ENCODE assay signal across 8 cellular contexts in genomic region chr22:35299217-35299716, GRCh38. TPM values are rescaled to one million over a fixed set of nuclear protein-coding genes. Genes with fewer than 3 reads are reported as not detected.
DNase-seq lines count a peak whose midpoint lies in the region; ATAC-seq and TF ChIP-seq lines count a peak whose summit lies in the region.

No MANE protein-coding gene starts in this region.

- H3K4me3 Mint-ChIP-seq in CD14-positive monocyte, result peak overlapping the region; percentile 82 to 88

- H3K4me1 Mint-ChIP-seq in CD14-positive monocyte, result peaks cover 23% of the 10 kb centered on the region

- H3K27me3 ChIP-seq in ascending aorta, result no peaks in the 10 kb centered on the region

- no peaks in the 10 kb centered on the region for H3K9me3 Mint-ChIP-seq in CD14-positive monocyte

- peaks cover under 1 to 1% of the 10 kb centered on the region in 2 donors for H3K36me3 ChIP-seq in ascending aorta

- H3K36me3 Mint-ChIP-seq in CD14-positive monocyte, result peaks cover 28 to 44% of the 10 kb centered on the region in 2 donors

- ATAC-seq in GM19043 (IDR thresholded peaks at IDR 0.05; ENCODE audit: low read depth, unreplicated experiment) (peak; percentile 6), GM21717 (IDR thresholded peaks at IDR 0.05; ENCODE audit: unreplicated experiment) (no peak)

- H3K4me3 ChIP-seq in ascending aorta, result peak overlapping the region; percentile 84 to 92

- peaks cover 0 to 17% of the 10 kb centered on the region in 2 donors for H3K4me1 ChIP-seq in ascending aorta

- intact Hi-C loops in CD14-positive monocyte (cut with micrococcal nuclease), result loop anchor here in 1 of 2 donors (5.0 kb wide), 1 partner anchor 33 kb away; no protein-coding TSS in a partner anchor
- intact Hi-C loops in ascending aorta (cut with DNase I), result loop anchor here (2.0 kb wide), 1 partner anchor 40 kb away; no protein-coding TSS in a partner anchor

- DNase-seq in CD14-positive monocyte (ENCODE audit: low spot score), result no peak
- peak; percentile 36 for DNase-seq in M059J (ENCODE audit: low read depth)
- DNase-seq in ascending aorta (ENCODE audit: low spot score in 2 of 2), result no peak
- peak; percentile 51 for DNase-seq in inferior parietal cortex (ENCODE audit: extremely low spot score)
- no peak for DNase-seq in NCI-H748 (lab: John Stamatoyannopoulos, UW; ENCODE audit: unreplicated experiment)

- peak overlapping the region; percentile 96 to 99 for H3K27ac ChIP-seq in ascending aorta
- peak overlapping the region; percentile 90 for H3K27ac ChIP-seq in temporal lobe (ENCODE audit: low read depth, low read length)

- H3K9me3 ChIP-seq in ascending aorta, result no peaks in the 10 kb centered on the region

- H3K27ac Mint-ChIP-seq in CD14-positive monocyte, result peak overlapping the region; percentile 98 to 99 (median 98)

- peaks cover 0 to 3% (median 0%) of the 10 kb centered on the region in 3 donors for H3K27me3 Mint-ChIP-seq in CD14-positive monocyte (ENCODE audit: low read depth in 3 of 3)

- TF ChIP-seq CTCF in CD14-positive monocyte (IDR thresholded peaks at IDR 0.05) (no peak), ascending aorta (IDR thresholded peaks at IDR 0.05) (peak in 1 of 3 experiments; percentile 26)

RNA-seq across cellular contexts. Expression of gene TOM1, which starts 0.4 kb away (rescaled TPM):
- 100 to 1,000 TPM in 1 of 2 donors, 10 to 100 TPM in 1; 80.5 to 120 TPM for polyA plus RNA-seq in CD14-positive monocyte
- 17.1 and 21.4 TPM in 2 replicates for total RNA-seq in M059J (2014; rRNA removed; shearing (Covaris generic))
- total RNA-seq in ascending aorta (84.4 TPM), temporal lobe (8.1 TPM)

RNA-seq across cellular contexts. Expression of gene HMGXB4, which starts 42.0 kb away (rescaled TPM):
- polyA plus RNA-seq in CD14-positive monocyte, result 1 to 10 TPM; 6.3 to 8.1 TPM
- 8.3 and 17.6 TPM in 2 replicates for total RNA-seq in M059J (2014; rRNA removed; shearing (Covaris generic))
- total RNA-seq in ascending aorta (6.8 TPM), temporal lobe (26.1 TPM)

Comparison
In these comparisons a context has a peak if more than half of its experiments do, and no peak if none do; other contexts are left out.
1. DNase-seq: peak in M059J (single experiment) and inferior parietal cortex (single experiment); none in CD14-positive monocyte (single experiment), ascending aorta (0 of 2) and NCI-H748 (single experiment).